Comparison of ENCODE assay signal across 8 cellular contexts in the genomic region with DNA sequence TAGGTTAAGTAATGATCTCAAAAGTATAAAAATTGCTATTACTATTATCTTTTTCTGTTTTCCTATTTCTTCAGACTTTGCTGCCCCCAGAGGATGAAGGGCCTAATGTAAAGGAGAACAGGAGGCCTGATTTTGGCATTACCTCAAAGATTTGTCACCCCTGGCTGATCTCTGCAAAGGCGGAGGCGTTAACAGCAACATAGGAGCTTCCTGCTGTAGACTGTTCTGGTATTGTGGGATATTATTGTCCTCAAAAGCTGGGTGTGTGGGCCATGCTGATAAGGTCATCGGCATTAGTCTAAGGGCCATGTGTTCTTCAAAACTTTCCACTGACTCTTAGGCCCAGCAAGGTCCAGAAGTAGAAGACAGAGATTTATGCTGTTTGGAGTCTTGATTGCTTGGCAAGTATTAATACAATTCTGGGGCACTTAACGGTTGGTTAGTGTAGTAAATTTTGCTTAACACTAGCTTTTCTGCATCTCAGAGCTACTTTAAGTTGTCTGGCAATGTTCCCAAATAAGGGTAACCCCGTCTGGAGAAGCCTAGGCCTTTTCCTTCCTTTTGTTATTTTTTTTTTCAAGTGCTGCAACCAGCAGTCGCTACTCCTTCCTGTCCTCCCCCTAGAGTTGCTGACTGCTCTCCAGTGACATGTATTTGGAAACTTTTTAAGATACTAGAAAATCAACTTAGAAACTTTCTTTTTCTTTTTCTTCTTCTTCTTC. TPM values are rescaled to one million over a fixed set of nuclear protein-coding genes. Genes with fewer than 3 reads are reported as not detected.
DNase-seq lines count a peak whose midpoint lies in the region; ATAC-seq and TF ChIP-seq lines count a peak whose summit lies in the region.

No MANE protein-coding gene starts in this region.

- H3K27me3 ChIP-seq in muscle layer of colon (ENCODE audit: control insufficient read depth in 1 of 2, insufficient read depth in 2 of 2, low read length in 2 of 2), result no peaks in the 10 kb centered on the region

- H3K36me3 ChIP-seq in muscle layer of colon (ENCODE audit: insufficient read depth, low read length), result no peaks in the 10 kb centered on the region

- no peaks in the 10 kb centered on the region for H3K27me3 Mint-ChIP-seq in chondrocyte (ENCODE audit: low read depth)
- no peaks in the 10 kb centered on the region for H3K27me3 Mint-ChIP-seq in activated CD4-positive, alpha-beta T cell treated with anti-CD3 and anti-CD28 coated beads, Interleukin-2, amount 10 ng/mL, durations not matched to agents 7 days and 5 days

- H3K9ac ChIP-seq in muscle layer of colon (ENCODE audit: low read length), result no peak overlapping the region

- intact Hi-C loops in Right ventricle myocardium inferior (cut with DNase I) (loop anchor here (2.0 to 5.0 kb wide), 2 partner anchors 47 to 100 kb away; no protein-coding TSS in a partner anchor), cardiac septum (cut with DNase I) (loop anchor here (5.0 kb wide), 2 partner anchors 50 to 100 kb away; no protein-coding TSS in a partner anchor)

- peak; percentile 62 for ATAC-seq in Right ventricle myocardium inferior
- ATAC-seq in HG03432 (IDR thresholded peaks at IDR 0.05; ENCODE audit: unreplicated experiment), result peak; percentile 80

- H3K27ac ChIP-seq in muscle layer of colon (ENCODE audit: low read depth, low read length), result peak overlapping the region; percentile 0

- no peaks in the 10 kb centered on the region for H3K36me3 Mint-ChIP-seq in chondrocyte (ENCODE audit: low read depth)
- H3K36me3 Mint-ChIP-seq in activated CD4-positive, alpha-beta T cell treated with anti-CD3 and anti-CD28 coated beads, Interleukin-2, amount 10 ng/mL, durations not matched to agents 7 days and 5 days (ENCODE audit: low read depth), result no peaks in the 10 kb centered on the region

- POLR2A ChIA-PET in activated CD4-positive, alpha-beta T cell treated with anti-CD3 and anti-CD28 coated beads, Interleukin-2, amount 10 ng/mL, durations not matched to agents 7 days and 5 days (lab: Charles Lee), result no interaction called here

- TF ChIP-seq CTCF in chondrocyte (IDR thresholded peaks at IDR 0.05), result peak; percentile 29

- no peak overlapping the region for H3K4me3 ChIP-seq in muscle layer of colon (ENCODE audit: low read depth in 1 of 2, low read length in 2 of 2)

- H3K4me1 ChIP-seq in muscle layer of colon (ENCODE audit: insufficient read depth, low read length), result peaks cover 17% of the 10 kb centered on the region

- peaks cover 2% of the 10 kb centered on the region for H3K9me3 Mint-ChIP-seq in chondrocyte (ENCODE audit: low read depth)
- no peaks in the 10 kb centered on the region for H3K9me3 Mint-ChIP-seq in activated CD4-positive, alpha-beta T cell treated with anti-CD3 and anti-CD28 coated beads, Interleukin-2, amount 10 ng/mL, durations not matched to agents 7 days and 5 days

- peak overlapping the region; percentile 78 for H3K27ac Mint-ChIP-seq in chondrocyte (ENCODE audit: unreplicated experiment)
- H3K27ac Mint-ChIP-seq in activated CD4-positive, alpha-beta T cell treated with anti-CD3 and anti-CD28 coated beads, Interleukin-2, amount 10 ng/mL, durations not matched to agents 7 days and 5 days, result no peak overlapping the region

- H3K4me1 Mint-ChIP-seq in chondrocyte (ENCODE audit: low read depth), result peaks cover 23% of the 10 kb centered on the region
- no peaks in the 10 kb centered on the region for H3K4me1 Mint-ChIP-seq in activated CD4-positive, alpha-beta T cell treated with anti-CD3 and anti-CD28 coated beads, Interleukin-2, amount 10 ng/mL, durations not matched to agents 7 days and 5 days

- H3K9me3 ChIP-seq in muscle layer of colon (ENCODE audit: low read length), result no peaks in the 10 kb centered on the region

- CTCF ChIA-PET in activated CD4-positive, alpha-beta T cell treated with anti-CD3 and anti-CD28 coated beads, Interleukin-2, amount 10 ng/mL, durations not matched to agents 7 days and 5 days (lab: Charles Lee), result interaction anchor here (0.6 to 0.9 kb wide), 4 partner anchors 15 to 101 kb away, joined by 3 read pairs; no protein-coding TSS in a partner anchor

- DNase-seq in Right ventricle myocardium inferior (ENCODE audit: missing footprints), result no peak
- DNase-seq in cardiac septum (ENCODE audit: low spot score), result no peak
- DNase-seq in chondrocyte (ENCODE audit: low spot score), result no peak
- no peak for DNase-seq in NCI-H1930 (lab: John Stamatoyannopoulos, UW)
- DNase-seq in activated CD4-positive, alpha-beta T cell treated with anti-CD3 and anti-CD28 coated beads, Interleukin-2, amount 10 ng/mL, durations not matched to agents 7 days and 5 days, result no peak
- no peak for DNase-seq in NK-92 treated with Interleukin-12 subunit alpha and Interleukin-12 subunit beta, amount 100 ng/mL, for 24 hours (lab: John Stamatoyannopoulos, UW)

- peak overlapping the region; percentile 46 for H3K4me3 Mint-ChIP-seq in chondrocyte (ENCODE audit: unreplicated experiment)
- no peak overlapping the region for H3K4me3 Mint-ChIP-seq in activated CD4-positive, alpha-beta T cell treated with anti-CD3 and anti-CD28 coated beads, Interleukin-2, amount 10 ng/mL, durations not matched to agents 7 days and 5 days

RNA-seq across cellular contexts. Expression of a gene that starts 14.0 kb away (rescaled TPM):
- total RNA-seq in Right ventricle myocardium inferior, result 6.3 TPM
- total RNA-seq in cardiac septum, result 14.7 TPM
- total RNA-seq in chondrocyte, result 2.1 to 6.0 TPM (median 5.2 TPM) in 3 replicates
- under 1 TPM in 1 of 2 experiments, not detected in 1; 0.27 TPM for total RNA-seq in activated CD4-positive, alpha-beta T cell treated with anti-CD3 and anti-CD28 coated beads, Interleukin-2, amount 10 ng/mL, durations not matched to agents 7 days and 5 days

RNA-seq across cellular contexts. Expression of a gene that starts 48.2 kb away (rescaled TPM):
- total RNA-seq in Right ventricle myocardium inferior (9.7 TPM), cardiac septum (12.4 TPM), chondrocyte (32.7 to 54.6 TPM (median 35.8 TPM) in 3 replicates)
- total RNA-seq in activated CD4-positive, alpha-beta T cell treated with anti-CD3 and anti-CD28 coated beads, Interleukin-2, amount 10 ng/mL, durations not matched to agents 7 days and 5 days, result 10 to 100 TPM; 14.3 to 15.6 TPM
